In the genomic region with DNA sequence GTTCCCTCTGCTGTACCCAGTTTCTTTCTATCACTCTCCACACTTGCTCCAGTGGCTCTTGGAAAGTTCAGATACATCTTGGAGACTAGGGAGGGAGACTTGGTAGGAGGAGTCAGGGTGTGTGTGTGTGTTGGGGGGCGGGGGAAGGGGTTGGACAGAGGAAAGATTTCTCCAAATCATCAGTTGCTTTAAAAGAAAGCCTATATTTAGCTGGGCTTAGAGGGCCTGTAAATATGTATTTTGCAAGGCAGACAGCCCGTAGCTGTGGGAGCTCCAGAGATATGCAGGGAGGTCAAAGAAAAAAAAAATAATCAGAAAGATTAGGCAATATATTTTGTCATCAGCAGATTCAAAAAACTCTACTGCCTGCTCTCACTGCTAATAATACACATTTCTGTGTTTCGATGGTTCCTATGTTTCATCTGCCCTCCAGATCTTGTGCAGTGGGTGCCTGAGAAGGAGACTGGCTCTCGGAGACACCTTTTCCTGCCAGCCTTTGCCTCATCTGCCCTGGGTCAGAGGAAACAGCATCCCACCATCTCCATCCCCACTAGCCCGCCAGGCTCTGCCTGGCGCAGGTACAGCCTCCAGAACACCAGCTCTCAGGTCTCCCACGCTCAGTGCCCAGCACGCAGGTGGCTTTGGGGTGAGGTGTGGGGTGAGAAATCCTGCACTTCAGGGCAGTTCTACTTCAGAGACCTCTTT, we compare ENCODE assay signal across 13 cellular contexts. TPM values are rescaled to one million over a fixed set of nuclear protein-coding genes. Genes with fewer than 3 reads are reported as not detected.
DNase-seq lines count a peak whose midpoint lies in the region; ATAC-seq and TF ChIP-seq lines count a peak whose summit lies in the region.
"Had no signal": no experiment of that assay in that cellular context is flagged by ENCODE, and none has a peak within 500 bp of the region (broad histone marks: within the 10 kb centered on the region; RNA-seq: fewer than 3 reads in every experiment).

No MANE protein-coding gene starts in this region.

- H3K27ac ChIP-seq in layer of hippocampus (ENCODE audit: low read depth, low read length) = peak overlapping the region; percentile 10
- H3K27ac ChIP-seq in tibial artery = peak overlapping the region; percentile 91 to 93
- no peak overlapping the region for H3K27ac ChIP-seq in CD8-positive, alpha-beta memory T cell (ENCODE audit: low read depth, low read length)

- peak overlapping the region; percentile 45 for H3K27ac Mint-ChIP-seq in activated CD4-positive, alpha-beta memory T cell treated with anti-CD3 and anti-CD28 coated beads for 36 hours
- H3K27ac Mint-ChIP-seq in activated CD4-positive, alpha-beta memory T cell treated with anti-CD3 and anti-CD28 coated beads, Interleukin-2, amount 10 ng/mL, durations not matched to agents 7 days and 5 days = no peak overlapping the region
- peak overlapping the region; percentile 70 to 88 for H3K27ac Mint-ChIP-seq in T-cell
- peak overlapping the region in 3 of 8 donors; percentile 24 to 88 (median 33) for H3K27ac Mint-ChIP-seq in CD8-positive, alpha-beta memory T cell
- H3K27ac Mint-ChIP-seq: H9 had no signal

- no peaks in the 10 kb centered on the region for H3K9me3 Mint-ChIP-seq in activated CD4-positive, alpha-beta memory T cell treated with anti-CD3 and anti-CD28 coated beads for 36 hours
- H3K9me3 Mint-ChIP-seq in activated CD4-positive, alpha-beta memory T cell treated with anti-CD3 and anti-CD28 coated beads, Interleukin-2, amount 10 ng/mL, durations not matched to agents 7 days and 5 days = no peaks in the 10 kb centered on the region
- no peaks in the 10 kb centered on the region for H3K9me3 Mint-ChIP-seq in T-cell
- H3K9me3 Mint-ChIP-seq in CD8-positive, alpha-beta memory T cell = no peaks in the 10 kb centered on the region
- H3K9me3 Mint-ChIP-seq: activated CD4-positive, alpha-beta T cell treated with anti-CD3 and anti-CD28 coated beads, Interleukin-2, amount 10 ng/mL, durations not matched to agents 7 days and 5 days; H9 had no signal

- POLR2A ChIA-PET in activated CD4-positive, alpha-beta memory T cell treated with anti-CD3 and anti-CD28 coated beads for 36 hours (lab: Charles Lee) = no interaction called here
- POLR2A ChIA-PET in activated CD4-positive, alpha-beta memory T cell treated with anti-CD3 and anti-CD28 coated beads, Interleukin-2, amount 10 ng/mL, durations not matched to agents 7 days and 5 days (lab: Charles Lee) = interaction anchor here (1.6 to 1.8 kb wide), 2 partner anchors 13 to 16 kb away, joined by 6 to 7 read pairs; no protein-coding TSS in a partner anchor
- POLR2A ChIA-PET in T-cell (lab: Charles Lee) = no interaction called here
- POLR2A ChIA-PET in CD8-positive, alpha-beta memory T cell (lab: Charles Lee) = no interaction called here

- DNase-seq in activated CD4-positive, alpha-beta memory T cell treated with anti-CD3 and anti-CD28 coated beads for 36 hours = no peak
- DNase-seq in activated CD4-positive, alpha-beta memory T cell treated with anti-CD3 and anti-CD28 coated beads, Interleukin-2, amount 10 ng/mL, durations not matched to agents 7 days and 5 days = no peak
- DNase-seq in T-cell (no peak), tibial artery (peak; percentile 80 to 92), SK-N-DZ (ENCODE audit: low spot score) (no peak)
- DNase-seq in CD8-positive, alpha-beta memory T cell = no peak
- DNase-seq: activated CD4-positive, alpha-beta T cell treated with anti-CD3 and anti-CD28 coated beads, Interleukin-2, amount 10 ng/mL, durations not matched to agents 7 days and 5 days; H9; NCI-H69 had no signal

- H3K36me3 ChIP-seq in tibial artery = no peaks in the 10 kb centered on the region
- H3K36me3 ChIP-seq in CD8-positive, alpha-beta memory T cell (ENCODE audit: insufficient read depth, low read length) = no peaks in the 10 kb centered on the region

- no peak overlapping the region for H3K4me3 Mint-ChIP-seq in activated CD4-positive, alpha-beta memory T cell treated with anti-CD3 and anti-CD28 coated beads for 36 hours
- H3K4me3 Mint-ChIP-seq in activated CD4-positive, alpha-beta memory T cell treated with anti-CD3 and anti-CD28 coated beads, Interleukin-2, amount 10 ng/mL, durations not matched to agents 7 days and 5 days = no peak overlapping the region
- no peak overlapping the region for H3K4me3 Mint-ChIP-seq in T-cell
- peak overlapping the region in 2 of 7 donors; percentile 36 to 72 for H3K4me3 Mint-ChIP-seq in CD8-positive, alpha-beta memory T cell
- H3K4me3 Mint-ChIP-seq: activated CD4-positive, alpha-beta T cell treated with anti-CD3 and anti-CD28 coated beads, Interleukin-2, amount 10 ng/mL, durations not matched to agents 7 days and 5 days; H9 had no signal

- H3K4me3 ChIP-seq in tibial artery = peak overlapping the region; percentile 10 to 26
- no peak overlapping the region for H3K4me3 ChIP-seq in CD8-positive, alpha-beta memory T cell (ENCODE audit: low read length)

- ATAC-seq in T-cell (replicated peaks in 1 of 4) (no peak), GM18873 (IDR thresholded peaks at IDR 0.05; ENCODE audit: low FRiP score, unreplicated experiment) (no peak)

- no peak for TF ChIP-seq CTCF in tibial artery (IDR thresholded peaks at IDR 0.05)

- H3K4me1 Mint-ChIP-seq in activated CD4-positive, alpha-beta memory T cell treated with anti-CD3 and anti-CD28 coated beads for 36 hours (ENCODE audit: low read depth) = peaks cover 32% of the 10 kb centered on the region
- peaks cover 44% of the 10 kb centered on the region for H3K4me1 Mint-ChIP-seq in activated CD4-positive, alpha-beta memory T cell treated with anti-CD3 and anti-CD28 coated beads, Interleukin-2, amount 10 ng/mL, durations not matched to agents 7 days and 5 days
- H3K4me1 Mint-ChIP-seq in T-cell = peaks cover 24 to 39% (median 34%) of the 10 kb centered on the region in 3 donors
- H3K4me1 Mint-ChIP-seq in CD8-positive, alpha-beta memory T cell = peaks cover 23 to 27% (median 25%) of the 10 kb centered on the region in 3 donors

- H3K36me3 Mint-ChIP-seq in activated CD4-positive, alpha-beta memory T cell treated with anti-CD3 and anti-CD28 coated beads for 36 hours = peaks cover 2% of the 10 kb centered on the region
- peaks cover 6% of the 10 kb centered on the region for H3K36me3 Mint-ChIP-seq in activated CD4-positive, alpha-beta memory T cell treated with anti-CD3 and anti-CD28 coated beads, Interleukin-2, amount 10 ng/mL, durations not matched to agents 7 days and 5 days (ENCODE audit: low read depth)
- no peaks in the 10 kb centered on the region for H3K36me3 Mint-ChIP-seq in T-cell
- peaks cover 0 to 3% (median 0%) of the 10 kb centered on the region in 3 donors for H3K36me3 Mint-ChIP-seq in CD8-positive, alpha-beta memory T cell

- CTCF ChIA-PET in activated CD4-positive, alpha-beta memory T cell treated with anti-CD3 and anti-CD28 coated beads for 36 hours (lab: Charles Lee) = interaction anchor here (1.1 to 5.1 kb wide), 5 partner anchors 8 to 61 kb away, joined by 3 to 29 read pairs (median 5); a partner anchor contains a TSS
- CTCF ChIA-PET in activated CD4-positive, alpha-beta memory T cell treated with anti-CD3 and anti-CD28 coated beads, Interleukin-2, amount 10 ng/mL, durations not matched to agents 7 days and 5 days (lab: Charles Lee) = interaction anchor here (1.1 to 1.2 kb wide), 2 partner anchors 14 to 61 kb away, joined by 3 read pairs; no protein-coding TSS in a partner anchor
- CTCF ChIA-PET in T-cell (lab: Charles Lee) = no interaction called here
- CTCF ChIA-PET in CD8-positive, alpha-beta memory T cell (lab: Charles Lee) = interaction anchor here (1.1 to 6.1 kb wide), 4 partner anchors 14 to 61 kb away, joined by 4 to 50 read pairs (median 6); no protein-coding TSS in a partner anchor

- H3K9me3 ChIP-seq in tibial artery = no peaks in the 10 kb centered on the region
- H3K9me3 ChIP-seq in CD8-positive, alpha-beta memory T cell (ENCODE audit: low read length) = no peaks in the 10 kb centered on the region

- no peaks in the 10 kb centered on the region for H3K27me3 Mint-ChIP-seq in activated CD4-positive, alpha-beta memory T cell treated with anti-CD3 and anti-CD28 coated beads for 36 hours
- H3K27me3 Mint-ChIP-seq in activated CD4-positive, alpha-beta memory T cell treated with anti-CD3 and anti-CD28 coated beads, Interleukin-2, amount 10 ng/mL, durations not matched to agents 7 days and 5 days = peaks cover 4% of the 10 kb centered on the region
- H3K27me3 Mint-ChIP-seq in T-cell = no peaks in the 10 kb centered on the region
- no peaks in the 10 kb centered on the region for H3K27me3 Mint-ChIP-seq in CD8-positive, alpha-beta memory T cell
- H3K27me3 Mint-ChIP-seq: activated CD4-positive, alpha-beta T cell treated with anti-CD3 and anti-CD28 coated beads, Interleukin-2, amount 10 ng/mL, durations not matched to agents 7 days and 5 days had no signal

- intact Hi-C loops in activated CD4-positive, alpha-beta memory T cell treated with anti-CD3 and anti-CD28 coated beads for 36 hours (cut with micrococcal nuclease) = no loop called here
- intact Hi-C loops in tibial artery (cut with DNase I; ENCODE audit: low total_unique reads) = no loop called here

- no peaks in the 10 kb centered on the region for H3K27me3 ChIP-seq in layer of hippocampus (ENCODE audit: control insufficient read depth, insufficient read depth, low read length)
- no peaks in the 10 kb centered on the region for H3K27me3 ChIP-seq in tibial artery
- H3K27me3 ChIP-seq in CD8-positive, alpha-beta memory T cell (ENCODE audit: insufficient read depth, low read length, poor library complexity, severe bottlenecking) = no peaks in the 10 kb centered on the region

- H3K4me1 ChIP-seq in tibial artery = peaks cover 0 to 51% (median 43%) of the 10 kb centered on the region in 4 donors
- peaks cover 44% of the 10 kb centered on the region for H3K4me1 ChIP-seq in CD8-positive, alpha-beta memory T cell (ENCODE audit: insufficient read depth, low read length)

RNA-seq across cellular contexts. Expression of a gene that starts 4.8 kb away (rescaled TPM):
- total RNA-seq in activated CD4-positive, alpha-beta memory T cell treated with anti-CD3 and anti-CD28 coated beads for 36 hours = 10 to 100 TPM; 84.3 to 86.1 TPM
- 100 to 1,000 TPM; 136 to 137 TPM for total RNA-seq in activated CD4-positive, alpha-beta memory T cell treated with anti-CD3 and anti-CD28 coated beads, Interleukin-2, amount 10 ng/mL, durations not matched to agents 7 days and 5 days
- total RNA-seq in T-cell = 10 to 100 TPM; 69.5 to 95.9 (median 91.3) TPM
- polyA plus RNA-seq in SK-N-DZ (2014; cell fraction: cytosol; rRNA removed) = 13.1 and 25.6 TPM in 2 replicates
- 37.4 and 48.4 TPM in 2 replicates for polyA plus RNA-seq in SK-N-DZ (2014; cell fraction: nucleus; rRNA removed)
- 10 to 100 TPM; 86.9 to 89.0 TPM for total RNA-seq in CD8-positive, alpha-beta memory T cell
- 1.7 TPM for polyA plus RNA-seq in CD8-positive, alpha-beta memory T cell

RNA-seq across cellular contexts. Expression of a gene that starts 10.5 kb away (rescaled TPM):
- total RNA-seq in activated CD4-positive, alpha-beta memory T cell treated with anti-CD3 and anti-CD28 coated beads for 36 hours = under 1 TPM in 1 of 2 experiments, not detected in 1; 0.59 TPM
- total RNA-seq in activated CD4-positive, alpha-beta memory T cell treated with anti-CD3 and anti-CD28 coated beads, Interleukin-2, amount 10 ng/mL, durations not matched to agents 7 days and 5 days = under 1 TPM in 1 of 2 experiments, not detected in 1; 0.30 TPM
- under 1 TPM in 1 of 5 donors, not detected in 4; 0.33 TPM for total RNA-seq in T-cell
- 5.8 and 7.2 TPM in 2 replicates for polyA plus RNA-seq in SK-N-DZ (2014; cell fraction: cytosol; rRNA removed)
- polyA plus RNA-seq in SK-N-DZ (2014; cell fraction: nucleus; rRNA removed) = 2.3 and 5.0 TPM in 2 replicates
- under 1 TPM in 1 of 2 experiments, not detected in 1; 0.31 TPM for total RNA-seq in CD8-positive, alpha-beta memory T cell
- polyA plus RNA-seq in CD8-positive, alpha-beta memory T cell = not detected
- total RNA-seq: A673; activated CD4-positive, alpha-beta T cell treated with anti-CD3 and anti-CD28 coated beads, Interleukin-2, amount 10 ng/mL, durations not matched to agents 7 days and 5 days; kidney epithelial cell had no signal

RNA-seq across cellular contexts. Expression of a gene that starts 25.3 kb away (rescaled TPM):
- total RNA-seq in activated CD4-positive, alpha-beta memory T cell treated with anti-CD3 and anti-CD28 coated beads for 36 hours = 1 to 10 TPM; 3.4 to 3.7 TPM
- 1 to 10 TPM in 1 of 2 experiments, under 1 TPM in 1; 0.68 to 1.3 TPM for total RNA-seq in activated CD4-positive, alpha-beta memory T cell treated with anti-CD3 and anti-CD28 coated beads, Interleukin-2, amount 10 ng/mL, durations not matched to agents 7 days and 5 days
- under 1 TPM; 0.23 to 0.70 (median 0.35) TPM for total RNA-seq in T-cell
- 24.3 and 33.6 TPM in 2 replicates for polyA plus RNA-seq in SK-N-DZ (2014; cell fraction: cytosol; rRNA removed)
- polyA plus RNA-seq in SK-N-DZ (2014; cell fraction: nucleus; rRNA removed) = 64.8 and 91.0 TPM in 2 replicates
- total RNA-seq in CD8-positive, alpha-beta memory T cell = 1 to 10 TPM in 1 of 2 experiments, under 1 TPM in 1; 0.92 to 1.3 TPM
- polyA plus RNA-seq in CD8-positive, alpha-beta memory T cell = not detected

RNA-seq across cellular contexts. Expression of a gene that starts 46.2 kb away (rescaled TPM):
- total RNA-seq in activated CD4-positive, alpha-beta memory T cell treated with anti-CD3 and anti-CD28 coated beads for 36 hours = 1 to 10 TPM; 2.3 to 3.7 TPM
- total RNA-seq in activated CD4-positive, alpha-beta memory T cell treated with anti-CD3 and anti-CD28 coated beads, Interleukin-2, amount 10 ng/mL, durations not matched to agents 7 days and 5 days = under 1 TPM; 0.50 to 0.55 TPM
- total RNA-seq in T-cell = 10 to 100 TPM in 2 of 5 donors, 1 to 10 TPM in 3; 4.1 to 21.0 (median 6.6) TPM
- 1.2 and 1.4 TPM in 2 replicates for polyA plus RNA-seq in SK-N-DZ (2014; cell fraction: cytosol; rRNA removed)
- 0.64 and 7.9 TPM in 2 replicates for polyA plus RNA-seq in SK-N-DZ (2014; cell fraction: nucleus; rRNA removed)
- under 1 TPM; 0.39 to 0.42 TPM for total RNA-seq in CD8-positive, alpha-beta memory T cell
- polyA plus RNA-seq in CD8-positive, alpha-beta memory T cell = not detected

Comparison
In these comparisons a context has a peak if more than half of its experiments do, and no peak if none do; other contexts are left out.
1. DNase-seq: peak in tibial artery (2 of 2); none in activated CD4-positive, alpha-beta memory T cell treated with anti-CD3 and anti-CD28 coated beads for 36 hours (single experiment), activated CD4-positive, alpha-beta memory T cell treated with anti-CD3 and anti-CD28 coated beads, Interleukin-2, amount 10 ng/mL, durations not matched to agents 7 days and 5 days (single experiment), T-cell (0 of 34), SK-N-DZ (single experiment) and CD8-positive, alpha-beta memory T cell (0 of 5).
2. CTCF ChIA-PET loops: an anchor here in activated CD4-positive, alpha-beta memory T cell treated with anti-CD3 and anti-CD28 coated beads for 36 hours (1.1 to 5.1 kb wide), activated CD4-positive, alpha-beta memory T cell treated with anti-CD3 and anti-CD28 coated beads, Interleukin-2, amount 10 ng/mL, durations not matched to agents 7 days and 5 days (1.1 to 1.2 kb wide) and CD8-positive, alpha-beta memory T cell (1.1 to 6.1 kb wide); none called in T-cell.